15 cellular contexts compared by ENCODE assay signal in genomic region chr12:65778268-65779090, GRCh38. TPM values are rescaled to one million over a fixed set of nuclear protein-coding genes. Genes with fewer than 3 reads are reported as not detected.
DNase-seq lines count a peak whose midpoint lies in the region; ATAC-seq, FAIRE-seq and TF ChIP-seq lines count a peak whose summit lies in the region.
"Had no signal": no experiment of that assay in that cellular context is flagged by ENCODE, and none has a peak within 500 bp of the region (broad histone marks: within the 10 kb centered on the region; RNA-seq: fewer than 3 reads in every experiment).

No MANE protein-coding gene starts in this region.

- H3K27ac ChIP-seq in A549: peak overlapping the region in 1 of 2 experiments; percentile 56; a peak in 2 of 6 replicates
- H3K27ac ChIP-seq in mammary epithelial cell (ENCODE audit: insufficient read depth, low read depth, low read length): peak overlapping the region; percentile 53
- no peak overlapping the region for H3K27ac ChIP-seq in kidney (ENCODE audit: low read depth in 2 of 2, low read length in 2 of 2)
- H3K27ac ChIP-seq in CD8-positive, alpha-beta memory T cell (ENCODE audit: low read depth, low read length): no peak overlapping the region
- H3K27ac ChIP-seq: spleen, upper lobe of left lung had no signal

- no peak for TF ChIP-seq POLR2A in A549 (IDR thresholded peaks at IDR 0.05; ENCODE audit: low read length)

- no TSS peak for BruUV-seq in mammary epithelial cell (replicated peaks; lab: Mats Ljungman, UMichigan)

- H3K27ac Mint-ChIP-seq in HFFc6: peak overlapping the region; percentile 22
- no peak overlapping the region for H3K27ac Mint-ChIP-seq in CD8-positive, alpha-beta memory T cell
- H3K27ac Mint-ChIP-seq: effector memory CD8-positive, alpha-beta T cell had no signal

- in situ Hi-C loops in mammary epithelial cell (cut with MboI; ENCODE audit: low sequenced_read_pairs in 2 of 2): no loop called here
- in situ Hi-C loops in ACHN (cut with HindIII; ENCODE audit: low pct_ligation_motif_present, low pct_unique_long_range_greater_than_20kb, low sequenced_read_pairs): no loop called here

- peak overlapping the region; percentile 53 for H3K4me3 Mint-ChIP-seq in HFFc6
- H3K4me3 Mint-ChIP-seq in CD8-positive, alpha-beta memory T cell: no peak overlapping the region
- H3K4me3 Mint-ChIP-seq: effector memory CD8-positive, alpha-beta T cell had no signal

- H2AFZ ChIP-seq in mammary epithelial cell (ENCODE audit: low read depth, low read length): no peak overlapping the region

- H3K9ac ChIP-seq in mammary epithelial cell (ENCODE audit: insufficient read depth, low read length) (no peak overlapping the region), kidney (ENCODE audit: low read length in 2 of 2) (no peak overlapping the region)

- TF ChIP-seq RAD21 in A549 (conservative IDR thresholded peaks at IDR 0.05 in 1 of 2, IDR thresholded peaks at IDR 0.05 in 1 of 2): no peak

- TF ChIP-seq CTCF in A549 (IDR thresholded peaks at IDR 0.05): no peak
- TF ChIP-seq CTCF in HFFc6 (IDR thresholded peaks at IDR 0.05): no peak
- TF ChIP-seq CTCF in mammary epithelial cell (conservative IDR thresholded peaks at IDR 0.05 in 1 of 2, IDR thresholded peaks at IDR 0.05 in 1 of 2; ENCODE audit: extremely low read depth in 1 of 2, insufficient read depth in 1 of 2, low read depth in 1 of 2, low read length in 2 of 2): no peak
- TF ChIP-seq CTCF in kidney (IDR thresholded peaks at IDR 0.05; ENCODE audit: borderline replicate concordance, extremely low read depth, insufficient read depth): no peak

- H3K4me3 ChIP-seq in A549 (no peak overlapping the region), mammary epithelial cell (replicated peaks in 1 of 3; ENCODE audit: insufficient read depth in 1 of 3, low read depth in 2 of 3, low read length in 3 of 3) (no peak overlapping the region), kidney (ENCODE audit: low read length in 2 of 2) (no peak overlapping the region)
- no peak overlapping the region for H3K4me3 ChIP-seq in CD8-positive, alpha-beta memory T cell (ENCODE audit: low read length)
- H3K4me3 ChIP-seq: spleen, upper lobe of left lung had no signal

- peaks cover 2% of the 10 kb centered on the region; the same call in 1 of the 2 replicates for H3K27me3 Mint-ChIP-seq in HFFc6 (ENCODE audit: insufficient read depth)
- peaks cover 0 to 4% of the 10 kb centered on the region in 2 donors for H3K27me3 Mint-ChIP-seq in CD8-positive, alpha-beta memory T cell

- H3K36me3 Mint-ChIP-seq in HFFc6 (ENCODE audit: low read depth): peaks cover 63% of the 10 kb centered on the region
- H3K36me3 Mint-ChIP-seq in CD8-positive, alpha-beta memory T cell: no peaks in the 10 kb centered on the region

- POLR2A ChIA-PET in A549 (lab: Yijun Ruan, JAX): interaction anchor here (0.7 to 1.0 kb wide), 2 partner anchors 37 to 317 kb away, joined by 4 to 5 read pairs; no protein-coding TSS in a partner anchor
- POLR2A ChIA-PET in CD8-positive, alpha-beta memory T cell (lab: Charles Lee): no interaction called here

- CTCF ChIA-PET in A549 (lab: Yijun Ruan, JAX) (interaction anchor here (1.1 to 1.5 kb wide), 3 partner anchors 43 to 222 kb away, joined by 3 to 4 read pairs (median 4); no protein-coding TSS in a partner anchor), mammary epithelial cell (lab: Charles Lee; ENCODE audit: low non-redundant PET) (no interaction called here)
- CTCF ChIA-PET in CD8-positive, alpha-beta memory T cell (lab: Charles Lee): no interaction called here

- intact Hi-C loops in mammary epithelial cell (cut with micrococcal nuclease): loop anchor here (2.0 kb wide), 1 partner anchor 258 kb away; no protein-coding TSS in a partner anchor
- intact Hi-C loops in kidney (cut with DNase I): no loop called here

- H4K20me1 ChIP-seq in mammary epithelial cell (ENCODE audit: insufficient read depth, low read length): no peaks in the 10 kb centered on the region

- peak overlapping the region; percentile 32 for H3K4me2 ChIP-seq in A549
- H3K4me2 ChIP-seq in mammary epithelial cell (ENCODE audit: insufficient read depth, low read depth, low read length): peak overlapping the region; percentile 47

- no peaks in the 10 kb centered on the region for H3K36me3 ChIP-seq in mammary epithelial cell (ENCODE audit: insufficient read depth, low read length)
- no peaks in the 10 kb centered on the region for H3K36me3 ChIP-seq in kidney (ENCODE audit: control insufficient read depth in 1 of 2, insufficient read depth in 2 of 2, low read length in 2 of 2)
- no peaks in the 10 kb centered on the region for H3K36me3 ChIP-seq in CD8-positive, alpha-beta memory T cell (ENCODE audit: insufficient read depth, low read length)
- H3K36me3 ChIP-seq: spleen, upper lobe of left lung had no signal

- DNase-seq in A549 (ENCODE audit: low read depth in 1 of 2, low spot score in 1 of 2) (peak in 1 of 2 experiments; percentile 9), HFFc6 (peak; percentile 64), mammary epithelial cell (peak; percentile 55), kidney (no peak), ACHN (no peak)
- DNase-seq in CD8-positive, alpha-beta memory T cell: no peak
- DNase-seq in stimulated activated naive CD4-positive, alpha-beta T cell treated with Interleukin-2 at 50 U/mL for 16 hours (lab: John Stamatoyannopoulos, UW): no peak
- DNase-seq: activated T-cell treated with anti-CD3 and anti-CD28 coated beads for 4 hours; AML-193; effector memory CD8-positive, alpha-beta T cell; NCI-H1048; spleen; upper lobe of left lung had no signal

- H3K4me1 ChIP-seq in A549 (peaks cover 13% of the 10 kb centered on the region), mammary epithelial cell (ENCODE audit: insufficient read depth, low read length) (peaks cover 47% of the 10 kb centered on the region), kidney (ENCODE audit: control insufficient read depth in 1 of 2, insufficient read depth in 1 of 2, low read depth in 1 of 2, low read length in 2 of 2) (no peaks in the 10 kb centered on the region)
- no peaks in the 10 kb centered on the region for H3K4me1 ChIP-seq in CD8-positive, alpha-beta memory T cell (ENCODE audit: insufficient read depth, low read length)
- H3K4me1 ChIP-seq: spleen, upper lobe of left lung had no signal

- H3K9me3 Mint-ChIP-seq in HFFc6: peaks cover 11% of the 10 kb centered on the region; the same call in 1 of the 2 replicates
- H3K9me3 Mint-ChIP-seq in CD8-positive, alpha-beta memory T cell: peaks cover 0 to 7% (median 0%) of the 10 kb centered on the region in 5 donors
- H3K9me3 Mint-ChIP-seq: effector memory CD8-positive, alpha-beta T cell had no signal

- H3K9me3 ChIP-seq in A549: 0 out of 3 replicates have a peak, but pooled peaks cover 3% of the 10 kb centered on the region
- peaks cover 4% of the 10 kb centered on the region for H3K9me3 ChIP-seq in mammary epithelial cell (replicated peaks; ENCODE audit: insufficient read depth, low read length)
- no peaks in the 10 kb centered on the region for H3K9me3 ChIP-seq in kidney (ENCODE audit: control insufficient read depth in 1 of 2, low read length in 2 of 2)
- H3K9me3 ChIP-seq in CD8-positive, alpha-beta memory T cell (ENCODE audit: low read length): no peaks in the 10 kb centered on the region
- H3K9me3 ChIP-seq: upper lobe of left lung had no signal

- dilution Hi-C loops in mammary epithelial cell (cut with HindIII; ENCODE audit: low sequenced_read_pairs): no loop called here

- TF ChIP-seq EP300 in A549 (IDR thresholded peaks at IDR 0.05): no peak

- ATAC-seq in A549 (no peak), GM18502 (IDR thresholded peaks at IDR 0.05; ENCODE audit: poor library complexity, unreplicated experiment) (no peak)
- ATAC-seq: effector memory CD8-positive, alpha-beta T cell had no signal

- H3K27me3 ChIP-seq in mammary epithelial cell (ENCODE audit: insufficient read depth, low read length): no peaks in the 10 kb centered on the region
- no peaks in the 10 kb centered on the region for H3K27me3 ChIP-seq in CD8-positive, alpha-beta memory T cell (ENCODE audit: insufficient read depth, low read length, poor library complexity, severe bottlenecking)
- H3K27me3 ChIP-seq: upper lobe of left lung had no signal

- no peaks in the 10 kb centered on the region for H3K79me2 ChIP-seq in mammary epithelial cell (ENCODE audit: insufficient read depth, low read length)

- WGBS in A549 (ENCODE audit: missing lambda C conversion rate): 20% methylated on average over 2 of the region's 2 CpGs
- WGBS in mammary epithelial cell (ENCODE audit: low coverage, missing lambda C conversion rate): 66% methylated on average over 2 of the region's 2 CpGs

- H3K4me1 Mint-ChIP-seq in HFFc6 (ENCODE audit: low read depth): peaks cover 51% of the 10 kb centered on the region
- H3K4me1 Mint-ChIP-seq in CD8-positive, alpha-beta memory T cell: no peaks in the 10 kb centered on the region

- FAIRE-seq in A549 (lab: Jason Lieb, UNC) (no peak), kidney (lab: Jason Lieb, UNC) (peak; percentile 23)

TF ChIP-seq in A549, 52 proteins besides CTCF, POLR2A, EP300 and RAD21:
- TF ChIP-seq CHD4 (IDR thresholded peaks at IDR 0.05; ENCODE audit: borderline replicate concordance): no peak
- TF ChIP-seq NPAS2 (CRISPR knock-in tag; IDR thresholded peaks at IDR 0.05; ENCODE audit: borderline replicate concordance): no peak
- TF ChIP-seq PHF8 (IDR thresholded peaks at IDR 0.05; ENCODE audit: borderline replicate concordance, low read depth): no peak
- no peak for TF ChIP-seq FOXS1 (CRISPR knock-in tag; IDR thresholded peaks at IDR 0.05)
- TF ChIP-seq FOSL2 (IDR thresholded peaks at IDR 0.05): no peak
- no peak for TF ChIP-seq FOSL2 (CRISPR knock-in tag; IDR thresholded peaks at IDR 0.05)
- no peak for TF ChIP-seq ZNF302 (CRISPR knock-in tag; IDR thresholded peaks at IDR 0.05)
- TF ChIP-seq JUNB (IDR thresholded peaks at IDR 0.05): no peak
- no peak for TF ChIP-seq NR3C1 (IDR thresholded peaks at IDR 0.05)

RNA-seq across cellular contexts. Expression of gene HMGA2, which starts 45.8 kb away (rescaled TPM):
- 17.4 and 22.8 TPM in 2 replicates for polyA plus RNA-seq in A549 (2011; rRNA removed)
- polyA plus RNA-seq in A549 (2012; cell fraction: cytosol; rRNA removed): 11.6 and 12.9 TPM in 2 replicates
- polyA plus RNA-seq in A549 (2012; cell fraction: nucleus; rRNA removed): 7.8 and 12.0 TPM in 2 replicates
- 6.2 to 9.2 TPM (median 6.8 TPM) in 3 replicates for polyA plus RNA-seq in A549 (2017; fragmentation: RNase III; extraction: RNeasy Plus Mini Kit Qiagen cat#74134 plus additional on column Dnase treatment)
- 7.6 and 8.0 TPM in 2 replicates for polyA minus RNA-seq in A549 (2011; rRNA and poly(A)+ RNA removed)
- total RNA-seq in HFFc6 (2021; fragmentation: NEBNext Ultra II Directional; extraction: Animal tissue kit (Norgen Biotek cat#: 25700)): 100 to 1,000 TPM in 5 of 6 experiments, 10 to 100 TPM in 1; 83.8 to 170 (median 167) TPM
- total RNA-seq in mammary epithelial cell: 100 to 1,000 TPM in 1 of 2 donors, 10 to 100 TPM in 1; 23.8 to 189 TPM
- polyA plus RNA-seq in mammary epithelial cell: 41.2 TPM
- 46.4 TPM for polyA minus RNA-seq in mammary epithelial cell
- total RNA-seq in kidney: 0.98 TPM
- polyA plus RNA-seq in kidney (ENCODE audit: insufficient read depth, low read depth, low replicate concordance): 0.11 TPM
- not detected for total RNA-seq in CD8-positive, alpha-beta memory T cell
- not detected for polyA plus RNA-seq in CD8-positive, alpha-beta memory T cell
- total RNA-seq: NCI-H460 had no signal

Comparison
In these comparisons a context has a peak if more than half of its experiments do, and no peak if none do; other contexts are left out.
1. DNase-seq: peak in HFFc6 (single experiment) and mammary epithelial cell (single experiment); none in kidney (single experiment), CD8-positive, alpha-beta memory T cell (0 of 5), stimulated activated naive CD4-positive, alpha-beta T cell treated with Interleukin-2 at 50 U/mL for 16 hours (single experiment) and ACHN (single experiment).
2. RNA of gene HMGA2, which starts 45.8 kb away (total RNA-seq): 23.8 to 189 TPM in mammary epithelial cell and 83.8 to 170 TPM in HFFc6; 0.98 TPM in kidney (single experiment) and not detected in CD8-positive, alpha-beta memory T cell; every median in the first group is over 10 times any median in the second.